25 cellular contexts compared by ENCODE assay signal in the genomic region with DNA sequence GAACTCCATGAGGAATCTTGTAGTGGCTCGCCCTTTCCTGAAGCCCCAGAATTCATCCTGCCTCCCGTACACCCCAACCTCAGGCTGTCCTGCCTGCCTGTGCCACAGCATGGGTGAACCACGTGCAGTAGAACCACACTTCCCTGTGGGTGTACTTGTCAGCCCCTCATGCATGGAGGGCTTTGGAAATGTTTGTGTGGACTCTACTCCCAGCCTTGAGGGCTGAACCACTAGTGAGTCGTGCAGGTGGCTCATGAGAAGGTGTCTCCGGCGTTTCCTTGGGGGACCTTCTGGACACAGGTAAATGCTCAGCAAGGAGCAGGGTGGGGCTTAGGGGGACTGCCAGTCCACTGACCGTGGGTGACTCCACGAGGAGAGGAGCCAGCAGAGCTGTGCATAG. TPM values are rescaled to one million over a fixed set of nuclear protein-coding genes. Genes with fewer than 3 reads are reported as not detected.
DNase-seq lines count a peak whose midpoint lies in the region; ATAC-seq, FAIRE-seq and TF ChIP-seq lines count a peak whose summit lies in the region.
"Had no signal": no experiment of that assay in that cellular context is flagged by ENCODE, and none has a peak within 500 bp of the region (broad histone marks: within the 10 kb centered on the region; RNA-seq: fewer than 3 reads in every experiment).

No MANE protein-coding gene starts in this region.

- H3K27ac Mint-ChIP-seq in activated CD4-positive, alpha-beta T cell treated with anti-CD3 and anti-CD28 coated beads, Interleukin-2, amount 10 ng/mL, durations not matched to agents 24 days and 14 days: peak overlapping the region; percentile 22
- peak overlapping the region; percentile 29 for H3K27ac Mint-ChIP-seq in activated naive CD8-positive, alpha-beta T cell treated with anti-CD3 and anti-CD28 coated beads for 36 hours
- peak overlapping the region; percentile 67 for H3K27ac Mint-ChIP-seq in natural killer cell
- H3K27ac Mint-ChIP-seq: CD4-positive, alpha-beta T cell; GM23338; nephron progenitor cell; stimulated activated effector memory CD8-positive, alpha-beta T cell treated with anti-CD3 and anti-CD28 coated beads, Interleukin-12 subunit alpha, Interleukin-12 subunit beta, amount 100 ng/mL, for 72 hours; type B pancreatic cell had no signal

- H3K9me3 Mint-ChIP-seq in activated CD4-positive, alpha-beta T cell treated with anti-CD3 and anti-CD28 coated beads, Interleukin-2, amount 10 ng/mL, durations not matched to agents 24 days and 14 days: no peaks in the 10 kb centered on the region
- H3K9me3 Mint-ChIP-seq in activated naive CD8-positive, alpha-beta T cell treated with anti-CD3 and anti-CD28 coated beads for 36 hours: no peaks in the 10 kb centered on the region
- H3K9me3 Mint-ChIP-seq in natural killer cell: no peaks in the 10 kb centered on the region
- H3K9me3 Mint-ChIP-seq: activated T-cell treated with anti-CD3 and anti-CD28 coated beads, Interleukin-2, amount 50 U/mL, for 4 hours; CD4-positive, alpha-beta T cell; GM23338; nephron progenitor cell; stimulated activated effector memory CD8-positive, alpha-beta T cell treated with anti-CD3 and anti-CD28 coated beads, Interleukin-12 subunit alpha, Interleukin-12 subunit beta, amount 100 ng/mL, for 72 hours; type B pancreatic cell had no signal

- intact Hi-C loops in activated CD4-positive, alpha-beta T cell treated with anti-CD3 and anti-CD28 coated beads, Interleukin-2, amount 10 ng/mL, durations not matched to agents 24 days and 14 days (cut with micrococcal nuclease): loop anchor here (5.0 kb wide), 2 partner anchors 71 to 111 kb away; a partner anchor contains a TSS
- intact Hi-C loops in natural killer cell (cut with micrococcal nuclease): no loop called here

- ATAC-seq in natural killer cell: no peak
- ATAC-seq in GM21390 (IDR thresholded peaks at IDR 0.05; ENCODE audit: unreplicated experiment): no peak
- ATAC-seq: foreskin keratinocyte, GM23338, heart right ventricle, HepG2 had no signal

- peak; percentile 44 for FAIRE-seq in HTR-8/SVneo (lab: Jason Lieb, UNC)
- FAIRE-seq: A204.1, HepG2 had no signal

- TF ChIP-seq CTCF in natural killer cell (IDR thresholded peaks at IDR 0.05): no peak

- H3K36me3 Mint-ChIP-seq in activated CD4-positive, alpha-beta T cell treated with anti-CD3 and anti-CD28 coated beads, Interleukin-2, amount 10 ng/mL, durations not matched to agents 24 days and 14 days (ENCODE audit: low read depth): no peaks in the 10 kb centered on the region
- H3K36me3 Mint-ChIP-seq in activated naive CD8-positive, alpha-beta T cell treated with anti-CD3 and anti-CD28 coated beads for 36 hours: no peaks in the 10 kb centered on the region
- H3K36me3 Mint-ChIP-seq in natural killer cell: no peaks in the 10 kb centered on the region
- H3K36me3 Mint-ChIP-seq: activated CD8-positive, alpha-beta memory T cell treated with anti-CD3 and anti-CD28 coated beads, Interleukin-2, amount 10 ng/mL, durations not matched to agents 7 days and 5 days; stimulated activated effector memory CD8-positive, alpha-beta T cell treated with anti-CD3 and anti-CD28 coated beads, Interleukin-12 subunit alpha, Interleukin-12 subunit beta, amount 100 ng/mL, for 72 hours; type B pancreatic cell had no signal

- peaks cover 3% of the 10 kb centered on the region for H3K27me3 Mint-ChIP-seq in activated CD4-positive, alpha-beta T cell treated with anti-CD3 and anti-CD28 coated beads, Interleukin-2, amount 10 ng/mL, durations not matched to agents 24 days and 14 days
- no peaks in the 10 kb centered on the region for H3K27me3 Mint-ChIP-seq in activated naive CD8-positive, alpha-beta T cell treated with anti-CD3 and anti-CD28 coated beads for 36 hours
- H3K27me3 Mint-ChIP-seq in natural killer cell (ENCODE audit: low read depth in 2 of 2): no peaks in the 10 kb centered on the region
- H3K27me3 Mint-ChIP-seq: activated CD8-positive, alpha-beta memory T cell treated with anti-CD3 and anti-CD28 coated beads, Interleukin-2, amount 10 ng/mL, durations not matched to agents 7 days and 5 days; CD4-positive, alpha-beta T cell; type B pancreatic cell had no signal

- peaks cover 20% of the 10 kb centered on the region for H3K4me1 Mint-ChIP-seq in activated CD4-positive, alpha-beta T cell treated with anti-CD3 and anti-CD28 coated beads, Interleukin-2, amount 10 ng/mL, durations not matched to agents 24 days and 14 days
- H3K4me1 Mint-ChIP-seq in activated naive CD8-positive, alpha-beta T cell treated with anti-CD3 and anti-CD28 coated beads for 36 hours: peaks cover 18% of the 10 kb centered on the region
- peaks cover 14 to 17% of the 10 kb centered on the region in 2 donors for H3K4me1 Mint-ChIP-seq in natural killer cell

- H3K4me3 Mint-ChIP-seq in activated CD4-positive, alpha-beta T cell treated with anti-CD3 and anti-CD28 coated beads, Interleukin-2, amount 10 ng/mL, durations not matched to agents 24 days and 14 days: peak overlapping the region; percentile 25
- H3K4me3 Mint-ChIP-seq in activated naive CD8-positive, alpha-beta T cell treated with anti-CD3 and anti-CD28 coated beads for 36 hours: no peak overlapping the region
- peak overlapping the region; percentile 28 for H3K4me3 Mint-ChIP-seq in natural killer cell
- H3K4me3 Mint-ChIP-seq: activated CD8-positive, alpha-beta memory T cell treated with anti-CD3 and anti-CD28 coated beads, Interleukin-2, amount 10 ng/mL, durations not matched to agents 7 days and 5 days; activated T-cell treated with anti-CD3 and anti-CD28 coated beads, Interleukin-2, amount 50 U/mL, for 4 hours; CD4-positive, alpha-beta T cell; GM23338; nephron progenitor cell; stimulated activated effector memory CD8-positive, alpha-beta T cell treated with anti-CD3 and anti-CD28 coated beads, Interleukin-12 subunit alpha, Interleukin-12 subunit beta, amount 100 ng/mL, for 72 hours; type B pancreatic cell had no signal

- peak; percentile 56 for DNase-seq in activated CD4-positive, alpha-beta T cell treated with anti-CD3 and anti-CD28 coated beads, Interleukin-2, amount 10 ng/mL, durations not matched to agents 24 days and 14 days
- DNase-seq in activated CD4-positive, alpha-beta T cell treated with anti-CD3 and anti-CD28 coated beads for 48 hours: no peak
- DNase-seq in HTR-8/SVneo (ENCODE audit: insufficient read length, low spot score) (no peak), natural killer cell (no peak), NCI-H187 (lab: John Stamatoyannopoulos, UW) (no peak), OCI-M2 (lab: John Stamatoyannopoulos, UW; ENCODE audit: unreplicated experiment) (no peak)
- no peak for DNase-seq in activated naive CD8-positive, alpha-beta T cell treated with anti-CD3 and anti-CD28 coated beads for 36 hours
- DNase-seq: activated CD4-positive, CD25-positive, alpha-beta regulatory T cell treated with anti-CD3 and anti-CD28 coated beads, Interleukin-2, amount 50 U/mL, for 72 hours; activated naive CD4-positive, alpha-beta T cell treated with Interleukin-2 at 50 U/mL for 16 hours; activated T-cell treated with anti-CD3 and anti-CD28 coated beads, Interleukin-2, amount 50 U/mL, for 4 hours; amygdala; esophagus squamous epithelium; foreskin keratinocyte; heart right ventricle; NCI-H446 treated with DMSO at 0.1 percent for 48 hours; NCI-H774; nephron progenitor cell had no signal

RNA-seq across cellular contexts. Expression of a gene that starts 58.7 kb away (rescaled TPM):
- 1.9 and 3.1 TPM in 2 replicates for total RNA-seq in activated CD4-positive, alpha-beta T cell treated with anti-CD3 and anti-CD28 coated beads, Interleukin-2, amount 10 ng/mL, durations not matched to agents 24 days and 14 days
- 1 to 10 TPM; 7.0 to 7.1 TPM for total RNA-seq in activated naive CD8-positive, alpha-beta T cell treated with anti-CD3 and anti-CD28 coated beads for 36 hours
- total RNA-seq in natural killer cell: under 1 TPM; 0.14 to 0.88 (median 0.41) TPM
- total RNA-seq: CD4-positive, alpha-beta T cell had no signal
